Comparison of ENCODE assay signal across 18 cellular contexts in genomic region chr5:174667526-174667925, GRCh38. TPM values are rescaled to one million over a fixed set of nuclear protein-coding genes. Genes with fewer than 3 reads are reported as not detected.
DNase-seq lines count a peak whose midpoint lies in the region; ATAC-seq and TF ChIP-seq lines count a peak whose summit lies in the region.
"Had no signal": no experiment of that assay in that cellular context is flagged by ENCODE, and none has a peak within 500 bp of the region (broad histone marks: within the 10 kb centered on the region; RNA-seq: fewer than 3 reads in every experiment).

No MANE protein-coding gene starts in this region.

- no peaks in the 10 kb centered on the region for H3K27me3 ChIP-seq in neural progenitor cell
- H3K27me3 ChIP-seq in CD4-positive, alpha-beta memory T cell (ENCODE audit: insufficient read depth, low read length), result no peaks in the 10 kb centered on the region
- no peaks in the 10 kb centered on the region for H3K27me3 ChIP-seq in CD4-positive, alpha-beta T cell (ENCODE audit: control insufficient read depth, insufficient read depth, low read length)
- H3K27me3 ChIP-seq: BE2C had no signal

- H3K79me2 ChIP-seq in neural progenitor cell (ENCODE audit: low read depth), result no peaks in the 10 kb centered on the region

- H3K36me3 Mint-ChIP-seq in T-helper 17 cell (ENCODE audit: low read depth), result no peaks in the 10 kb centered on the region
- peaks cover 2% of the 10 kb centered on the region for H3K36me3 Mint-ChIP-seq in neural progenitor cell
- no peaks in the 10 kb centered on the region for H3K36me3 Mint-ChIP-seq in CD4-positive, alpha-beta memory T cell
- H3K36me3 Mint-ChIP-seq in CD4-positive, alpha-beta T cell (ENCODE audit: low read depth), result no peaks in the 10 kb centered on the region
- H3K36me3 Mint-ChIP-seq: CD4-positive, CD25-positive, alpha-beta regulatory T cell had no signal

- POLR2A ChIA-PET in HEK293 (lab: Yijun Ruan, JAX), result no interaction called here
- POLR2A ChIA-PET in CD4-positive, alpha-beta memory T cell (lab: Charles Lee; ENCODE audit: partially characterized antibody), result no interaction called here
- POLR2A ChIA-PET in CD4-positive, alpha-beta T cell (lab: Charles Lee), result no interaction called here

- no peak overlapping the region for H3K27ac Mint-ChIP-seq in T-helper 17 cell
- no peak overlapping the region for H3K27ac Mint-ChIP-seq in neural progenitor cell
- H3K27ac Mint-ChIP-seq in CD4-positive, alpha-beta memory T cell, result no peak overlapping the region
- H3K27ac Mint-ChIP-seq in CD4-positive, alpha-beta T cell, result no peak overlapping the region
- H3K27ac Mint-ChIP-seq: CD4-positive, CD25-positive, alpha-beta regulatory T cell; HFFc6 had no signal

- H3K27ac ChIP-seq in HEK293 (ENCODE audit: extremely low read depth, low read depth, low read length) (no peak overlapping the region), neural progenitor cell (no peak overlapping the region)
- H3K27ac ChIP-seq in CD4-positive, alpha-beta memory T cell (ENCODE audit: low read depth, low read length), result no peak overlapping the region
- H3K27ac ChIP-seq in CD4-positive, alpha-beta T cell (ENCODE audit: low read depth, low read length), result no peak overlapping the region
- H3K27ac ChIP-seq: HL-60 had no signal

- DNase-seq in T-helper 17 cell (no peak), neural progenitor cell (ENCODE audit: low spot score) (peak; percentile 19)
- DNase-seq in CD4-positive, alpha-beta memory T cell, result no peak
- DNase-seq in CD4-positive, alpha-beta T cell, result no peak
- DNase-seq in stimulated activated CD4-positive, alpha-beta T cell treated with anti-CD3 and anti-CD28 coated beads, Interleukin-12 subunit alpha, Interleukin-12 subunit beta, amount 100 ng/mL, for 4 hours, result no peak
- DNase-seq: ACHN; BE2C; C1 segment of cervical spinal cord; Calu3; CD4-positive, CD25-positive, alpha-beta regulatory T cell; DND-41; HFFc6; IMR-90 had no signal

- H3K4me1 ChIP-seq in HEK293 (ENCODE audit: control insufficient read depth, insufficient read depth, low read length) (no peaks in the 10 kb centered on the region), neural progenitor cell (peaks cover 3% of the 10 kb centered on the region)
- no peaks in the 10 kb centered on the region for H3K4me1 ChIP-seq in CD4-positive, alpha-beta memory T cell (ENCODE audit: insufficient read depth, low read length)
- H3K4me1 ChIP-seq: BE2C, HAP-1 had no signal

- H3F3A ChIP-seq in neural progenitor cell (ENCODE audit: low read depth), result no peaks in the 10 kb centered on the region

- no peaks in the 10 kb centered on the region for H4K20me1 ChIP-seq in neural progenitor cell (ENCODE audit: low read depth)

- no peak for ATAC-seq in T-helper 17 cell
- ATAC-seq in CD4-positive, alpha-beta T cell (ENCODE audit: poor library complexity), result no peak
- ATAC-seq in esophagus mucosa, result no peak
- ATAC-seq: K562 had no signal

- intact Hi-C loops in CD4-positive, alpha-beta memory T cell (cut with micrococcal nuclease), result no loop called here
- intact Hi-C loops in CD4-positive, alpha-beta T cell (cut with DNase I, micrococcal nuclease), result no loop called here

- H3K9ac ChIP-seq in neural progenitor cell, result no peak overlapping the region

- no peaks in the 10 kb centered on the region for H3K36me3 ChIP-seq in HEK293 (ENCODE audit: control insufficient read depth in 2 of 2, insufficient read depth in 1 of 2, low read length in 2 of 2)
- H3K36me3 ChIP-seq in neural progenitor cell, result no peaks in the 10 kb centered on the region
- no peaks in the 10 kb centered on the region for H3K36me3 ChIP-seq in CD4-positive, alpha-beta memory T cell (ENCODE audit: insufficient read depth, low read length)
- H3K36me3 ChIP-seq: BE2C, HAP-1 had no signal

- H3K4me3 ChIP-seq in HEK293 (ENCODE audit: low read depth, low read length) (no peak overlapping the region), neural progenitor cell (no peak overlapping the region)
- no peak overlapping the region for H3K4me3 ChIP-seq in CD4-positive, alpha-beta memory T cell (ENCODE audit: low read length in 2 of 2)
- H3K4me3 ChIP-seq: HAP-1, K562 had no signal

- CTCF ChIA-PET in HEK293 (lab: Yijun Ruan, JAX), result no interaction called here
- CTCF ChIA-PET in CD4-positive, alpha-beta memory T cell (lab: Charles Lee; ENCODE audit: partially characterized antibody), result no interaction called here
- CTCF ChIA-PET in CD4-positive, alpha-beta T cell (lab: Charles Lee), result no interaction called here

- TF ChIP-seq CTCF in HEK293 (tag by site-specific recombination; IDR thresholded peaks at IDR 0.05), result no peak
- TF ChIP-seq CTCF in neural progenitor cell (IDR thresholded peaks at IDR 0.05), result no peak
- no peak for TF ChIP-seq CTCF in CD4-positive, alpha-beta T cell (IDR thresholded peaks at IDR 0.05)

- H3K9me3 Mint-ChIP-seq in neural progenitor cell, result peaks cover 28% of the 10 kb centered on the region
- peaks cover 0 to 20% (median 9%) of the 10 kb centered on the region in 8 donors for H3K9me3 Mint-ChIP-seq in CD4-positive, alpha-beta memory T cell
- peaks cover 6% of the 10 kb centered on the region for H3K9me3 Mint-ChIP-seq in CD4-positive, alpha-beta T cell

- H3K4me1 Mint-ChIP-seq in T-helper 17 cell (no peaks in the 10 kb centered on the region), neural progenitor cell (peaks cover 9% of the 10 kb centered on the region)
- H3K4me1 Mint-ChIP-seq in CD4-positive, alpha-beta memory T cell, result no peaks in the 10 kb centered on the region
- no peaks in the 10 kb centered on the region for H3K4me1 Mint-ChIP-seq in CD4-positive, alpha-beta T cell (ENCODE audit: low read depth)
- H3K4me1 Mint-ChIP-seq: CD4-positive, CD25-positive, alpha-beta regulatory T cell had no signal

- H3K27me3 Mint-ChIP-seq in T-helper 17 cell (peaks cover 17% of the 10 kb centered on the region), neural progenitor cell (ENCODE audit: insufficient read depth, low read depth) (peaks cover 7% of the 10 kb centered on the region)
- peaks cover 2 to 9% of the 10 kb centered on the region in 2 donors for H3K27me3 Mint-ChIP-seq in CD4-positive, alpha-beta memory T cell
- H3K27me3 Mint-ChIP-seq in CD4-positive, alpha-beta T cell, result peaks cover 22% of the 10 kb centered on the region
- H3K27me3 Mint-ChIP-seq: CD4-positive, CD25-positive, alpha-beta regulatory T cell had no signal

- no peak overlapping the region for H2AFZ ChIP-seq in neural progenitor cell (replicated peaks)

- H3K9me3 ChIP-seq in HEK293 (ENCODE audit: control insufficient read depth, insufficient read depth, low read depth, low read length), result no peaks in the 10 kb centered on the region
- H3K9me3 ChIP-seq in T-helper 17 cell (ENCODE audit: control insufficient read depth, low read length, poor library complexity, severe bottlenecking), result no peaks in the 10 kb centered on the region
- peaks cover 5% of the 10 kb centered on the region for H3K9me3 ChIP-seq in neural progenitor cell (ENCODE audit: low read depth)
- no peaks in the 10 kb centered on the region for H3K9me3 ChIP-seq in CD4-positive, alpha-beta memory T cell (ENCODE audit: control insufficient read depth in 1 of 2, low read length in 2 of 2)
- peaks cover 5% of the 10 kb centered on the region for H3K9me3 ChIP-seq in CD4-positive, alpha-beta T cell (ENCODE audit: control insufficient read depth, low read length)
- H3K9me3 ChIP-seq: BE2C, HAP-1 had no signal

- H3K4me2 ChIP-seq in neural progenitor cell, result no peak overlapping the region

- H3K4me3 Mint-ChIP-seq in T-helper 17 cell, result peak overlapping the region; percentile 1
- no peak overlapping the region for H3K4me3 Mint-ChIP-seq in neural progenitor cell
- no peak overlapping the region for H3K4me3 Mint-ChIP-seq in CD4-positive, alpha-beta memory T cell
- no peak overlapping the region for H3K4me3 Mint-ChIP-seq in CD4-positive, alpha-beta T cell
- H3K4me3 Mint-ChIP-seq: CD4-positive, CD25-positive, alpha-beta regulatory T cell; HFFc6 had no signal

TF ChIP-seq in HEK293, 187 proteins besides CTCF, POLR2A, EP300 and RAD21:
- peak; percentile 87; the same call in 1 of the 2 replicates for TF ChIP-seq SCRT1 (tag by site-specific recombination; IDR thresholded peaks at IDR 0.05; ENCODE audit: borderline replicate concordance)
- no peak for TF ChIP-seq ZNF792 (tag by site-specific recombination; IDR thresholded peaks at IDR 0.05)
- TF ChIP-seq SCRT2 (tag by site-specific recombination; IDR thresholded peaks at IDR 0.05), result peak; percentile 91
- TF ChIP-seq ZBTB17 (tag by site-specific recombination; IDR thresholded peaks at IDR 0.05), result no peak
- TF ChIP-seq ZNF776 (tag by site-specific recombination; IDR thresholded peaks at IDR 0.05; ENCODE audit: borderline replicate concordance), result no peak

RNA-seq across cellular contexts. Expression of gene MSX2, which starts 56.9 kb away (rescaled TPM):
- total RNA-seq in T-helper 17 cell, result under 1 TPM in 1 of 2 donors, not detected in 1; 0.12 TPM
- total RNA-seq in neural progenitor cell (ENCODE audit: low replicate concordance), result 0.30 and 0.93 TPM in 2 replicates
- total RNA-seq in CD4-positive, alpha-beta memory T cell, result under 1 TPM in 1 of 2 experiments, not detected in 1; 0.30 TPM
- not detected for polyA plus RNA-seq in CD4-positive, alpha-beta memory T cell
- under 1 TPM; 0.30 to 0.31 TPM for total RNA-seq in CD4-positive, alpha-beta T cell
- 1.3 TPM for total RNA-seq in esophagus mucosa
- total RNA-seq: HFFc6, K562 had no signal
- polyA plus RNA-seq: CD4-positive, CD25-positive, alpha-beta regulatory T cell; K562 had no signal
